ENCODE assay signal across 8 cellular contexts in genomic region chr11:62601364-62602140, GRCh38. TPM values are rescaled to one million over a fixed set of nuclear protein-coding genes. Genes with fewer than 3 reads are reported as not detected.
DNase-seq lines count a peak whose midpoint lies in the region; ATAC-seq, FAIRE-seq and TF ChIP-seq lines count a peak whose summit lies in the region.

Gene MTA2, minus strand, starts transcription at chr11:62601865. Its CDS starts 415 bp downstream, at chr11:62601450.

- no peak for FAIRE-seq in urothelium cell line (lab: Jason Lieb, UNC)

- H3K4me3 ChIP-seq in left ventricle myocardium inferior (peak within 1 kb of the TSS; percentile 80), psoas muscle (peak within 1 kb of the TSS; percentile 84)

- DNase-seq in NCI-H187 (lab: John Stamatoyannopoulos, UW) (peak; percentile 97 to 98), T-helper 2 cell (peak; percentile 94 to 99 (median 99)), left ventricle myocardium inferior (peak; percentile 95), psoas muscle (peak; percentile 96 to 99), urothelium cell line (ENCODE audit: low spot score) (peak; percentile 96)

- H3K9me3 ChIP-seq in left ventricle myocardium inferior (replicated peaks): no peaks in the 10 kb centered on the region
- no peaks in the 10 kb centered on the region for H3K9me3 ChIP-seq in psoas muscle

- H3K4me1 ChIP-seq in left ventricle myocardium inferior (peaks cover 51% of the 10 kb centered on the region), psoas muscle (peaks cover 29% of the 10 kb centered on the region)

- H3K27ac ChIP-seq in angular gyrus (ENCODE audit: low read depth, low read length) (peak within 1 kb of the TSS; percentile 86), left ventricle myocardium inferior (replicated peaks) (peak within 1 kb of the TSS; percentile 95), psoas muscle (peak within 1 kb of the TSS; percentile 92)

- H3K36me3 ChIP-seq in left ventricle myocardium inferior (peaks cover 40% of the 10 kb centered on the region), psoas muscle (ENCODE audit: insufficient read depth in 1 of 2, low read depth in 1 of 2) (peaks cover 5 to 44% of the 10 kb centered on the region in 2 donors)

- intact Hi-C loops in left ventricle myocardium inferior (cut with micrococcal nuclease): no loop called here
- intact Hi-C loops in psoas muscle (cut with DNase I): no loop called here

- no peaks in the 10 kb centered on the region for H3K27me3 ChIP-seq in left ventricle myocardium inferior (ENCODE audit: low read depth)
- H3K27me3 ChIP-seq in psoas muscle (ENCODE audit: insufficient read depth in 3 of 3, low read length in 2 of 3): no peaks in the 10 kb centered on the region

- ATAC-seq in GM18498 (IDR thresholded peaks at IDR 0.05; ENCODE audit: unreplicated experiment): peak; percentile 77
- ATAC-seq in HG02938 (IDR thresholded peaks at IDR 0.05; ENCODE audit: unreplicated experiment): peak; percentile 71
- ATAC-seq in psoas muscle: peak; percentile 90 to 91 (median 91)

- 0% methylated on average over 55 to 83 of the region's 83 CpGs for WGBS in psoas muscle, 3 donors

- no peak for TF ChIP-seq CTCF in left ventricle myocardium inferior (IDR thresholded peaks at IDR 0.05; ENCODE audit: borderline replicate concordance)
- TF ChIP-seq CTCF in psoas muscle (IDR thresholded peaks at IDR 0.05): no peak

RNA-seq across cellular contexts. Expression of gene MTA2, which starts in this region (rescaled TPM):
- 26.3 TPM for total RNA-seq in left ventricle myocardium inferior
- total RNA-seq in psoas muscle: 10 to 100 TPM; 20.0 to 32.5 (median 28.6) TPM
- polyA plus RNA-seq in psoas muscle: 10 to 100 TPM; 18.4 to 27.1 (median 26.9) TPM

Comparison
In these comparisons a context has a peak if more than half of its experiments do, and no peak if none do; other contexts are left out.
1. Peak in every context shown above with its lines: DNase-seq, ATAC-seq, H3K4me3 ChIP-seq and H3K27ac ChIP-seq.